27 cellular contexts compared by ENCODE assay signal in the genomic region with DNA sequence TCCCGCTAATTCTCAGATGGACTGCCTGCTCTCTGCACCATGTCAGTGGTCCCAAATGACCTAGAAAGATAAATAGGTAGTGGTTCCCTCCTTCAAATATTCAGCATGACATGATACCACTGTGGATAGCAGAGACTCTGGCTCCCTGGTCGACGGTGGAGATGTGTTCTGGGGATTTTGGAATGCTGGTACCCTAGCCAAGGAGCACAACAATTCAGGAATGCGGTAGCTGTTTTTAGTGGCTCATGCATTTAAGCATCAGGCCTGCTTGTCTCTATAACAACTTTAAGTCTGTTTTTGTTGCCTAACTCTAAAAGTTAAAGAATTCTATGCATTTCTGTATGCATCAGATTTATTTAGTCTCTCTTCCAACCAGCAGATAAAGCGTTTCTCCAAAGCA.
"Had no signal": no experiment of that assay in that cellular context is flagged by ENCODE, and none has a peak within 500 bp of the region (broad histone marks: within the 10 kb centered on the region; RNA-seq: fewer than 3 reads in every experiment).

No MANE protein-coding gene starts in this region.

- H3K27me3 ChIP-seq: Peyer's patch, SJSA1 had no signal

- H3K36me3 Mint-ChIP-seq: activated CD8-positive, alpha-beta memory T cell treated with anti-CD3 and anti-CD28 coated beads, Interleukin-2, amount 10 ng/mL, durations not matched to agents 7 days and 5 days; activated naive CD4-positive, alpha-beta T cell treated with anti-CD3 and anti-CD28 coated beads, Interleukin-2, amount 50 U/mL, for 24 hours; WTC11 had no signal

- H3K9me3 ChIP-seq: Peyer's patch, SJSA1 had no signal

- H3K27ac Mint-ChIP-seq: activated CD4-positive, alpha-beta T cell treated with anti-CD3 and anti-CD28 coated beads, Interleukin-2, amount 10 ng/mL, durations not matched to agents 24 days and 14 days; activated CD8-positive, alpha-beta memory T cell treated with anti-CD3 and anti-CD28 coated beads, Interleukin-2, amount 10 ng/mL, durations not matched to agents 7 days and 5 days; activated naive CD4-positive, alpha-beta T cell treated with anti-CD3 and anti-CD28 coated beads, Interleukin-2, amount 50 U/mL, for 24 hours; activated T-cell treated with anti-CD3 and anti-CD28 coated beads, Interleukin-2, amount 50 U/mL, for 24 hours; activated T-helper 1 cell treated with anti-CD3 and anti-CD28 coated beads, Interleukin-12 subunit alpha, Interleukin-12 subunit beta, Interleukin-2, Interleukin-4 antibody, amounts not matched to agents 30 ng/mL and 10 ng/mL and 1 ng/mL, durations not matched to agents 14 hours and 24 hours and 36 hours; T-helper 2 cell treated with Interferon-gamma antibody and Interleukin-4, amounts not matched to agents 5 μg/mL and 100 μg/mL, for 36 hours; WTC11 had no signal

- ATAC-seq: activated CD8-positive, alpha-beta memory T cell treated with anti-CD3 and anti-CD28 coated beads, Interleukin-2, amount 10 ng/mL, durations not matched to agents 7 days and 5 days; SK-N-SH treated with all-trans-retinoic acid at 6 μM for 48 hours; WTC11 had no signal

- H3K4me3 ChIP-seq: Peyer's patch, SJSA1 had no signal

- H3K4me3 Mint-ChIP-seq: activated CD4-positive, alpha-beta T cell treated with anti-CD3 and anti-CD28 coated beads, Interleukin-2, amount 10 ng/mL, durations not matched to agents 24 days and 14 days; activated CD8-positive, alpha-beta memory T cell treated with anti-CD3 and anti-CD28 coated beads, Interleukin-2, amount 10 ng/mL, durations not matched to agents 7 days and 5 days; activated naive CD4-positive, alpha-beta T cell treated with anti-CD3 and anti-CD28 coated beads, Interleukin-2, amount 50 U/mL, for 24 hours; activated T-cell treated with anti-CD3 and anti-CD28 coated beads, Interleukin-2, amount 50 U/mL, for 24 hours; activated T-helper 1 cell treated with anti-CD3 and anti-CD28 coated beads, Interleukin-12 subunit alpha, Interleukin-12 subunit beta, Interleukin-2, Interleukin-4 antibody, amounts not matched to agents 30 ng/mL and 10 ng/mL and 1 ng/mL, durations not matched to agents 14 hours and 24 hours and 36 hours; T-helper 2 cell treated with Interferon-gamma antibody and Interleukin-4, amounts not matched to agents 5 μg/mL and 100 μg/mL, for 36 hours; WTC11 had no signal

- DNase-seq: activated CD4-positive, alpha-beta T cell treated with anti-CD3 and anti-CD28 coated beads, Interleukin-2, amount 10 ng/mL, durations not matched to agents 24 days and 14 days; activated CD4-positive, alpha-beta T cell treated with anti-CD3 and anti-CD28 coated beads, Interleukin-2, amount 50 U/mL, for 48 hours; activated CD4-positive, CD25-positive, alpha-beta regulatory T cell treated with anti-CD3 and anti-CD28 coated beads, Interleukin-2, amount 50 U/mL, for 72 hours; activated CD8-positive, alpha-beta memory T cell treated with anti-CD3 and anti-CD28 coated beads, Interleukin-2, amount 10 ng/mL, durations not matched to agents 7 days and 5 days; activated effector memory CD4-positive, alpha-beta T cell treated with Interleukin-2 at 50 U/mL for 16 hours; activated naive CD4-positive, alpha-beta T cell; activated T-cell treated with anti-CD3 and anti-CD28 coated beads, Interleukin-2, amount 50 U/mL, for 24 hours; amniotic stem cell; caudate nucleus; NCI-H1092; NCI-H1417; NCI-H2029 treated with DMSO at 0.1 percent for 48 hours; NCI-H345; NCI-H510A treated with DMSO at 0.1 percent for 48 hours; NCI-H69; NK-92 treated with Interleukin-12 subunit alpha and Interleukin-12 subunit beta, amount 100 ng/mL, for 24 hours; OCI-M1; Peyer's patch; SHP77; SW 1271 had no signal

- H3K4me1 ChIP-seq: Peyer's patch had no signal

- H3K4me2 ChIP-seq: KMS-11 had no signal

- H3K4me1 Mint-ChIP-seq: activated CD4-positive, alpha-beta T cell treated with anti-CD3 and anti-CD28 coated beads, Interleukin-2, amount 10 ng/mL, durations not matched to agents 24 days and 14 days; activated CD8-positive, alpha-beta memory T cell treated with anti-CD3 and anti-CD28 coated beads, Interleukin-2, amount 10 ng/mL, durations not matched to agents 7 days and 5 days; activated naive CD4-positive, alpha-beta T cell treated with anti-CD3 and anti-CD28 coated beads, Interleukin-2, amount 50 U/mL, for 24 hours; WTC11 had no signal

- H3K9me3 Mint-ChIP-seq: activated CD4-positive, alpha-beta T cell treated with anti-CD3 and anti-CD28 coated beads, Interleukin-2, amount 10 ng/mL, durations not matched to agents 24 days and 14 days; activated naive CD4-positive, alpha-beta T cell treated with anti-CD3 and anti-CD28 coated beads, Interleukin-2, amount 50 U/mL, for 24 hours; T-helper 2 cell treated with Interferon-gamma antibody and Interleukin-4, amounts not matched to agents 5 μg/mL and 100 μg/mL, for 36 hours had no signal

- H3K36me3 ChIP-seq: Peyer's patch, SJSA1 had no signal

- H3K27ac ChIP-seq: KMS-11, Peyer's patch, SJSA1 had no signal

- H3K27me3 Mint-ChIP-seq: activated CD4-positive, alpha-beta T cell treated with anti-CD3 and anti-CD28 coated beads, Interleukin-2, amount 10 ng/mL, durations not matched to agents 24 days and 14 days had no signal

- H3K9ac ChIP-seq: KMS-11 had no signal
